1 cellular context compared by ENCODE assay signal in genomic region chr2:237590272-237591020, GRCh38.
TF ChIP-seq lines count a peak whose summit lies in the region.

RAB17 (minus strand) TSS chr2:237590734; CDS start chr2:237586154, 4,580 bp downstream.

TF ChIP-seq in HepG2, 621 proteins besides CTCF, POLR2A, EP300 and RAD21 (continued from another document and continues in another):
- TF ChIP-seq TFDP2 (CRISPR knock-in tag; IDR thresholded peaks at IDR 0.05) = peak; percentile 45
- peak; percentile 100 for TF ChIP-seq HNF4G (IDR thresholded peaks at IDR 0.05; ENCODE audit: borderline replicate concordance, low read depth, low read length)
- TF ChIP-seq HNF4G (CRISPR knock-in tag; IDR thresholded peaks at IDR 0.05; ENCODE audit: borderline replicate concordance, low read depth) = peak; percentile 100
- no peak for TF ChIP-seq FOXO4 (CRISPR knock-in tag; conservative IDR thresholded peaks at IDR 0.05)
- TF ChIP-seq ZNF775 (CRISPR knock-in tag; IDR thresholded peaks at IDR 0.05; ENCODE audit: borderline replicate concordance) = no peak; the same call in 1 of the 2 replicates
- TF ChIP-seq AHDC1 (CRISPR knock-in tag; IDR thresholded peaks at IDR 0.05; ENCODE audit: borderline replicate concordance) = peak; percentile 84; the same call in 1 of the 2 replicates
- peak; percentile 93; the same call in 1 of the 2 replicates for TF ChIP-seq ZNF318 (CRISPR knock-in tag; IDR thresholded peaks at IDR 0.05)
- TF ChIP-seq SSRP1 (CRISPR knock-in tag; IDR thresholded peaks at IDR 0.05) = peak; percentile 80; the same call in 1 of the 2 replicates
- TF ChIP-seq ZNF34 (CRISPR knock-in tag; IDR thresholded peaks at IDR 0.05; ENCODE audit: borderline replicate concordance) = 0 out of 2 replicates have a peak, but pooled peaks have one; percentile 83
- no peak for TF ChIP-seq ZNF30 (CRISPR knock-in tag; IDR thresholded peaks at IDR 0.05)
- TF ChIP-seq TRIM24 (CRISPR knock-in tag; IDR thresholded peaks at IDR 0.05) = peak; percentile 85
- TF ChIP-seq FOXM1 (CRISPR knock-in tag; IDR thresholded peaks at IDR 0.05) = no peak
- no peak for TF ChIP-seq GTF3A (CRISPR knock-in tag; conservative IDR thresholded peaks at IDR 0.05)
- no peak for TF ChIP-seq E2F1 (CRISPR knock-in tag; IDR thresholded peaks at IDR 0.05)
- TF ChIP-seq IRX3 (CRISPR knock-in tag; IDR thresholded peaks at IDR 0.05; ENCODE audit: borderline replicate concordance, low read depth) = 0 out of 2 replicates have a peak, but pooled peaks have one; percentile 65
- TF ChIP-seq ZFAT (CRISPR knock-in tag; conservative IDR thresholded peaks at IDR 0.05) = no peak
- TF ChIP-seq ZNF619 (CRISPR knock-in tag; IDR thresholded peaks at IDR 0.05) = no peak
- no peak for TF ChIP-seq CHCHD3 (CRISPR knock-in tag; IDR thresholded peaks at IDR 0.05)
- TF ChIP-seq ARHGAP35 (CRISPR knock-in tag; IDR thresholded peaks at IDR 0.05; ENCODE audit: borderline replicate concordance) = no peak
- peak; percentile 34; the same call in 1 of the 2 replicates for TF ChIP-seq THAP8 (CRISPR knock-in tag; IDR thresholded peaks at IDR 0.05; ENCODE audit: borderline replicate concordance)
- TF ChIP-seq ZNF496 (CRISPR knock-in tag; IDR thresholded peaks at IDR 0.05; ENCODE audit: insufficient replicate concordance) = no peak
- peak; percentile 85; the same call in 1 of the 2 replicates for TF ChIP-seq HBP1 (CRISPR knock-in tag; IDR thresholded peaks at IDR 0.05; ENCODE audit: low read depth)
- peak; percentile 82 for TF ChIP-seq ZNF18 (CRISPR knock-in tag; IDR thresholded peaks at IDR 0.05; ENCODE audit: insufficient replicate concordance)
- no peak for TF ChIP-seq MATR3 (CRISPR knock-in tag; IDR thresholded peaks at IDR 0.05)
- no peak for TF ChIP-seq RBM22 (optimal IDR thresholded peaks at IDR 0.05; ENCODE audit: low read length)
- TF ChIP-seq LRRFIP1 (CRISPR knock-in tag; conservative IDR thresholded peaks at IDR 0.05) = no peak
- no peak for TF ChIP-seq ZFYVE20 (CRISPR knock-in tag; IDR thresholded peaks at IDR 0.05; ENCODE audit: borderline replicate concordance, low read depth)
